ENCODE assay signal across 1 cellular context in the genomic region with DNA sequence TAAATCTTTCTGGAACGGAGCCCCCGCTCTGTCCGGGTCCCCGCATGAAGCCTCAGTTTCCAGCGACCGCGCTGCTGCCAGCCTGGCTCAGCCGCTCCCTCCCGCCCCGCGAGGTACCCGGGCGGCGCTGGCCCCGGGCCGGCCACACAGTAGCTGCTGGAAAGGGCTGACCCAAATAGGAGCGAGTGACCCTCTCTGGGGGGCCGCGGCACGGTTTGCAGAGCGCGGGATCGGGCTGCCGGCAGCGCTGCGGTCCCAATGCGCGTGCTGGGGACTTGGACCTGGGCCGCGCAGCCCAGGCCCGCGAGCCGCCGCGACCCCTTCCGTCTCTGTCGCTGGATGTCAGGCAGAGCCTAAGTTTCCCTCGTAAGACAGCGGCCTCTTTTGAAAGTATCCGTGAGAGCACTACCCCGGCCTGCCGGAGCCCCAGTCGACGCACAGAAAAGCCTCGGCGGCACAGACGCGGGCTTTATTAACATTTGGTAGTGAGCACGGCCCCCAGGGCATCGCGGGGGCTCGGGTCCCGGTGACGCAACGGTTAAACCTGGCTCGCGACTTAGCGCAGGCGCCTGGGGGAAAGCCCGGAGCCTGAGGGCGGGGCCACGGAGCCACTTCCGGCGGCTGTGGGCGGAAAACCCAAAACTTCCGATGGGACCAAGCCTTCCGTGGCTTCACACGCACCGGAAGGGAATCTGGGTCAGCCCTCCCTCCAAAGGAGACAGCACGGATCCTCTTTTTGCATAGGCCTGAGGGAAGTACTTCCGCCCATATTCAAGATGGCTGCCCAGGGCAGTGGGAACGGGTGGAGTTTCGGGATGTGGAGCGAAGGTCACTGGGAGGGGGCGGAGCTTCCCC.
TF ChIP-seq lines count a peak whose summit lies in the region.

No MANE protein-coding gene starts in this region.

TF ChIP-seq in HepG2, 621 proteins besides CTCF, POLR2A, EP300 and RAD21 (continued from another document and continues in another):
- TF ChIP-seq, protein P1, sequence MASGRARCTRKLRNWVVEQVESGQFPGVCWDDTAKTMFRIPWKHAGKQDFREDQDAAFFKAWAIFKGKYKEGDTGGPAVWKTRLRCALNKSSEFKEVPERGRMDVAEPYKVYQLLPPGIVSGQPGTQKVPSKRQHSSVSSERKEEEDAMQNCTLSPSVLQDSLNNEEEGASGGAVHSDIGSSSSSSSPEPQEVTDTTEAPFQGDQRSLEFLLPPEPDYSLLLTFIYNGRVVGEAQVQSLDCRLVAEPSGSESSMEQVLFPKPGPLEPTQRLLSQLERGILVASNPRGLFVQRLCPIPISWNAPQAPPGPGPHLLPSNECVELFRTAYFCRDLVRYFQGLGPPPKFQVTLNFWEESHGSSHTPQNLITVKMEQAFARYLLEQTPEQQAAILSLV (CRISPR knock-in tag; IDR thresholded peaks at IDR 0.05; ENCODE audit: borderline replicate concordance), result no peak
- TF ChIP-seq ZZZ3 (CRISPR knock-in tag; IDR thresholded peaks at IDR 0.05; ENCODE audit: borderline replicate concordance) (peak; percentile 32; the same call in 1 of the 2 replicates), ZMYM4 (CRISPR knock-in tag; IDR thresholded peaks at IDR 0.05) (peak; percentile 29; the same call in 1 of the 2 replicates), SRF (IDR thresholded peaks at IDR 0.05; ENCODE audit: low read depth, low read length) (peak; percentile 59; the same call in 1 of the 2 replicates), CBX2 (IDR thresholded peaks at IDR 0.05; ENCODE audit: low read depth, low read length) (no peak), CBX2 (CRISPR knock-in tag; IDR thresholded peaks at IDR 0.05; ENCODE audit: low read depth) (no peak), NCOA2 (CRISPR knock-in tag; IDR thresholded peaks at IDR 0.05) (peak; percentile 53), AHR (CRISPR knock-in tag; IDR thresholded peaks at IDR 0.05) (no peak; the same call in 1 of the 2 replicates), ISX (CRISPR knock-in tag; conservative IDR thresholded peaks at IDR 0.05) (no peak), FLYWCH1 (CRISPR knock-in tag; IDR thresholded peaks at IDR 0.05) (no peak), ZBTB14 (CRISPR knock-in tag; IDR thresholded peaks at IDR 0.05) (peak; percentile 71; the same call in 1 of the 2 replicates), ZNF841 (CRISPR knock-in tag; IDR thresholded peaks at IDR 0.05; ENCODE audit: borderline replicate concordance) (peak; percentile 78; the same call in 1 of the 2 replicates), NCOR1 (IDR thresholded peaks at IDR 0.05; ENCODE audit: borderline replicate concordance, low read length) (peak; percentile 67; the same call in 1 of the 2 replicates), RFX5 (IDR thresholded peaks at IDR 0.05; ENCODE audit: low read depth, low read length) (no peak), ZNF143 (CRISPR knock-in tag; IDR thresholded peaks at IDR 0.05) (peak; percentile 90), ZNF317 (CRISPR knock-in tag; IDR thresholded peaks at IDR 0.05) (0 out of 2 replicates have a peak, but pooled peaks have one; percentile 14), PCBP2 (optimal IDR thresholded peaks at IDR 0.05; ENCODE audit: low read depth, low read length, poor library complexity, severe bottlenecking) (no peak), POGK (CRISPR knock-in tag; conservative IDR thresholded peaks at IDR 0.05) (no peak; the same call in 1 of the 2 replicates), GATAD2A (CRISPR knock-in tag; IDR thresholded peaks at IDR 0.05) (peak; percentile 75), BRF2 (CRISPR knock-in tag; IDR thresholded peaks at IDR 0.05) (0 out of 2 replicates have a peak, but pooled peaks have one; percentile 11), TSC22D2 (CRISPR knock-in tag; IDR thresholded peaks at IDR 0.05; ENCODE audit: borderline replicate concordance) (peak; percentile 11; the same call in 1 of the 2 replicates), HDAC1 (CRISPR knock-in tag; IDR thresholded peaks at IDR 0.05) (peak; percentile 78; the same call in 1 of the 2 replicates), TOE1 (CRISPR knock-in tag; IDR thresholded peaks at IDR 0.05) (0 out of 2 replicates have a peak, but pooled peaks have one; percentile 72), ZNF225 (CRISPR knock-in tag; IDR thresholded peaks at IDR 0.05) (no peak), ZNF567 (CRISPR knock-in tag; IDR thresholded peaks at IDR 0.05; ENCODE audit: borderline replicate concordance) (no peak), JUN (CRISPR knock-in tag; IDR thresholded peaks at IDR 0.05) (no peak), U2AF1 (optimal IDR thresholded peaks at IDR 0.05; ENCODE audit: low read depth, low read length) (peak; percentile 46), ESRRA (CRISPR knock-in tag; IDR thresholded peaks at IDR 0.05; ENCODE audit: low read depth) (peak; percentile 57; the same call in 1 of the 2 replicates), GTF2F1 (IDR thresholded peaks at IDR 0.05; ENCODE audit: low read length) (no peak), RBAK (CRISPR knock-in tag; IDR thresholded peaks at IDR 0.05) (no peak), FOXO1 (CRISPR knock-in tag; IDR thresholded peaks at IDR 0.05) (peak; percentile 9; the same call in 1 of the 2 replicates), KMT2A (CRISPR knock-in tag; IDR thresholded peaks at IDR 0.05) (peak; percentile 56; the same call in 1 of the 2 replicates), YEATS4 (CRISPR knock-in tag; IDR thresholded peaks at IDR 0.05; ENCODE audit: borderline replicate concordance) (0 out of 2 replicates have a peak, but pooled peaks have one; percentile 4), SYNCRIP (IDR thresholded peaks at IDR 0.05; ENCODE audit: insufficient read depth, low read depth, low read length) (no peak), ZSCAN20 (CRISPR knock-in tag; IDR thresholded peaks at IDR 0.05; ENCODE audit: borderline replicate concordance) (peak; percentile 44; the same call in 1 of the 2 replicates)
- TF ChIP-seq, protein P2, sequence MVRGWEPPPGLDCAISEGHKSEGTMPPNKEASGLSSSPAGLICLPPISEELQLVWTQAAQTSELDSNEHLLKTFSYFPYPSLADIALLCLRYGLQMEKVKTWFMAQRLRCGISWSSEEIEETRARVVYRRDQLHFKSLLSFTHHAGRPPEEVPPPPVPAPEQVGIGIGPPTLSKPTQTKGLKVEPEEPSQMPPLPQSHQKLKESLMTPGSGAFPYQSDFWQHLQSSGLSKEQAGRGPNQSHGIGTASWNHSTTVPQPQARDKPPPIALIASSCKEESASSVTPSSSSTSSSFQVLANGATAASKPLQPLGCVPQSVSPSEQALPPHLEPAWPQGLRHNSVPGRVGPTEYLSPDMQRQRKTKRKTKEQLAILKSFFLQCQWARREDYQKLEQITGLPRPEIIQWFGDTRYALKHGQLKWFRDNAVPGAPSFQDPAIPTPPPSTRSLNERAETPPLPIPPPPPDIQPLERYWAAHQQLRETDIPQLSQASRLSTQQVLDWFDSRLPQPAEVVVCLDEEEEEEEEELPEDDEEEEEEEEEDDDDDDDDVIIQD (CRISPR knock-in tag; IDR thresholded peaks at IDR 0.05; ENCODE audit: low read depth), result peak; percentile 47; the same call in 1 of the 2 replicates
- TF ChIP-seq, protein P3, sequence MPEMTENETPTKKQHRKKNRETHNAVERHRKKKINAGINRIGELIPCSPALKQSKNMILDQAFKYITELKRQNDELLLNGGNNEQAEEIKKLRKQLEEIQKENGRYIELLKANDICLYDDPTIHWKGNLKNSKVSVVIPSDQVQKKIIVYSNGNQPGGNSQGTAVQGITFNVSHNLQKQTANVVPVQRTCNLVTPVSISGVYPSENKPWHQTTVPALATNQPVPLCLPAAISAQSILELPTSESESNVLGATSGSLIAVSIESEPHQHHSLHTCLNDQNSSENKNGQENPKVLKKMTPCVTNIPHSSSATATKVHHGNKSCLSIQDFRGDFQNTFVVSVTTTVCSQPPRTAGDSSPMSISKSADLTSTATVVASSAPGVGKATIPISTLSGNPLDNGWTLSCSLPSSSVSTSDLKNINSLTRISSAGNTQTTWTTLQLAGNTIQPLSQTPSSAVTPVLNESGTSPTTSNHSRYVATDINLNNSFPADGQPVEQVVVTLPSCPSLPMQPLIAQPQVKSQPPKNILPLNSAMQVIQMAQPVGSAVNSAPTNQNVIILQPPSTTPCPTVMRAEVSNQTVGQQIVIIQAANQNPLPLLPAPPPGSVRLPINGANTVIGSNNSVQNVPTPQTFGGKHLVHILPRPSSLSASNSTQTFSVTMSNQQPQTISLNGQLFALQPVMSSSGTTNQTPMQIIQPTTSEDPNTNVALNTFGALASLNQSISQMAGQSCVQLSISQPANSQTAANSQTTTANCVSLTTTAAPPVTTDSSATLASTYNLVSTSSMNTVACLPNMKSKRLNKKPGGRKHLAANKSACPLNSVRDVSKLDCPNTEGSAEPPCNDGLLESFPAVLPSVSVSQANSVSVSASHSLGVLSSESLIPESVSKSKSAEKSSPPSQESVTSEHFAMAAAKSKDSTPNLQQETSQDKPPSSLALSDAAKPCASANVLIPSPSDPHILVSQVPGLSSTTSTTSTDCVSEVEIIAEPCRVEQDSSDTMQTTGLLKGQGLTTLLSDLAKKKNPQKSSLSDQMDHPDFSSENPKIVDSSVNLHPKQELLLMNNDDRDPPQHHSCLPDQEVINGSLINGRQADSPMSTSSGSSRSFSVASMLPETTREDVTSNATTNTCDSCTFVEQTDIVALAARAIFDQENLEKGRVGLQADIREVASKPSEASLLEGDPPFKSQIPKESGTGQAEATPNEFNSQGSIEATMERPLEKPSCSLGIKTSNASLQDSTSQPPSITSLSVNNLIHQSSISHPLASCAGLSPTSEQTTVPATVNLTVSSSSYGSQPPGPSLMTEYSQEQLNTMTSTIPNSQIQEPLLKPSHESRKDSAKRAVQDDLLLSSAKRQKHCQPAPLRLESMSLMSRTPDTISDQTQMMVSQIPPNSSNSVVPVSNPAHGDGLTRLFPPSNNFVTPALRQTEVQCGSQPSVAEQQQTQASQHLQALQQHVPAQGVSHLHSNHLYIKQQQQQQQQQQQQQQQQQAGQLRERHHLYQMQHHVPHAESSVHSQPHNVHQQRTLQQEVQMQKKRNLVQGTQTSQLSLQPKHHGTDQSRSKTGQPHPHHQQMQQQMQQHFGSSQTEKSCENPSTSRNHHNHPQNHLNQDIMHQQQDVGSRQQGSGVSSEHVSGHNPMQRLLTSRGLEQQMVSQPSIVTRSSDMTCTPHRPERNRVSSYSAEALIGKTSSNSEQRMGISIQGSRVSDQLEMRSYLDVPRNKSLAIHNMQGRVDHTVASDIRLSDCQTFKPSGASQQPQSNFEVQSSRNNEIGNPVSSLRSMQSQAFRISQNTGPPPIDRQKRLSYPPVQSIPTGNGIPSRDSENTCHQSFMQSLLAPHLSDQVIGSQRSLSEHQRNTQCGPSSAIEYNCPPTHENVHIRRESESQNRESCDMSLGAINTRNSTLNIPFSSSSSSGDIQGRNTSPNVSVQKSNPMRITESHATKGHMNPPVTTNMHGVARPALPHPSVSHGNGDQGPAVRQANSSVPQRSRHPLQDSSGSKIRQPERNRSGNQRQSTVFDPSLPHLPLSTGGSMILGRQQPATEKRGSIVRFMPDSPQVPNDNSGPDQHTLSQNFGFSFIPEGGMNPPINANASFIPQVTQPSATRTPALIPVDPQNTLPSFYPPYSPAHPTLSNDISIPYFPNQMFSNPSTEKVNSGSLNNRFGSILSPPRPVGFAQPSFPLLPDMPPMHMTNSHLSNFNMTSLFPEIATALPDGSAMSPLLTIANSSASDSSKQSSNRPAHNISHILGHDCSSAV (CRISPR knock-in tag; IDR thresholded peaks at IDR 0.05; ENCODE audit: borderline replicate concordance), result 0 out of 2 replicates have a peak, but pooled peaks have one; percentile 33
- TF ChIP-seq, protein P4, sequence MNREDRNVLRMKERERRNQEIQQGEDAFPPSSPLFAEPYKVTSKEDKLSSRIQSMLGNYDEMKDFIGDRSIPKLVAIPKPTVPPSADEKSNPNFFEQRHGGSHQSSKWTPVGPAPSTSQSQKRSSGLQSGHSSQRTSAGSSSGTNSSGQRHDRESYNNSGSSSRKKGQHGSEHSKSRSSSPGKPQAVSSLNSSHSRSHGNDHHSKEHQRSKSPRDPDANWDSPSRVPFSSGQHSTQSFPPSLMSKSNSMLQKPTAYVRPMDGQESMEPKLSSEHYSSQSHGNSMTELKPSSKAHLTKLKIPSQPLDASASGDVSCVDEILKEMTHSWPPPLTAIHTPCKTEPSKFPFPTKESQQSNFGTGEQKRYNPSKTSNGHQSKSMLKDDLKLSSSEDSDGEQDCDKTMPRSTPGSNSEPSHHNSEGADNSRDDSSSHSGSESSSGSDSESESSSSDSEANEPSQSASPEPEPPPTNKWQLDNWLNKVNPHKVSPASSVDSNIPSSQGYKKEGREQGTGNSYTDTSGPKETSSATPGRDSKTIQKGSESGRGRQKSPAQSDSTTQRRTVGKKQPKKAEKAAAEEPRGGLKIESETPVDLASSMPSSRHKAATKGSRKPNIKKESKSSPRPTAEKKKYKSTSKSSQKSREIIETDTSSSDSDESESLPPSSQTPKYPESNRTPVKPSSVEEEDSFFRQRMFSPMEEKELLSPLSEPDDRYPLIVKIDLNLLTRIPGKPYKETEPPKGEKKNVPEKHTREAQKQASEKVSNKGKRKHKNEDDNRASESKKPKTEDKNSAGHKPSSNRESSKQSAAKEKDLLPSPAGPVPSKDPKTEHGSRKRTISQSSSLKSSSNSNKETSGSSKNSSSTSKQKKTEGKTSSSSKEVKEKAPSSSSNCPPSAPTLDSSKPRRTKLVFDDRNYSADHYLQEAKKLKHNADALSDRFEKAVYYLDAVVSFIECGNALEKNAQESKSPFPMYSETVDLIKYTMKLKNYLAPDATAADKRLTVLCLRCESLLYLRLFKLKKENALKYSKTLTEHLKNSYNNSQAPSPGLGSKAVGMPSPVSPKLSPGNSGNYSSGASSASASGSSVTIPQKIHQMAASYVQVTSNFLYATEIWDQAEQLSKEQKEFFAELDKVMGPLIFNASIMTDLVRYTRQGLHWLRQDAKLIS (CRISPR knock-in tag; IDR thresholded peaks at IDR 0.05), result no peak
